ENCODE assay signal across 16 cellular contexts in the genomic region with DNA sequence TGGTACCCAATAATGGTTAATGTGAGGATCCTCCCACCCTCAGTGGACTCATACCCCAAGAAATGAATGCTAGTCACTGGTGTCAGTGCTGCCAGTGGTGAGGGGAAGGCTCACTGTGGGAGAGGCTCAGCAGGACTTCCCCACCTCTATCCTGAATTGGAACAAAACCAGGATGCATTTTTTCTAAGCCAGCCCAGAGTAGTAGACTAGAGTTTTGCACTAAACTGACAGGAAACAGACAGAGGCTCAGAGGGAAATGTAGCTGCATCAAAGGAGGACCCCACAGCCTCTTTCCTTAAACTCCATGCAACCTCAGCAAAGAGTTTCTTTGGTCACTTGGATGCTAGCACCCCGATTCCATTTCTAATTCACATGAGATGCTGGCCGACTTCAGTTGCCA. TPM values are rescaled to one million over a fixed set of nuclear protein-coding genes. Genes with fewer than 3 reads are reported as not detected.
DNase-seq lines count a peak whose midpoint lies in the region; ATAC-seq and FAIRE-seq lines count a peak whose summit lies in the region.
"Had no signal": no experiment of that assay in that cellular context is flagged by ENCODE, and none has a peak within 500 bp of the region (broad histone marks: within the 10 kb centered on the region; RNA-seq: fewer than 3 reads in every experiment).

No MANE protein-coding gene starts in this region.

- peak overlapping the region; percentile 68 for H3K4me3 ChIP-seq in CD4-positive, CD25-positive, alpha-beta regulatory T cell (ENCODE audit: low read depth, low read length)
- H3K4me3 ChIP-seq in naive thymus-derived CD4-positive, alpha-beta T cell (ENCODE audit: low read length): peak overlapping the region; percentile 28
- H3K4me3 ChIP-seq: prostate gland, upper lobe of left lung had no signal

- POLR2A ChIA-PET in activated CD4-positive, alpha-beta memory T cell treated with anti-CD3 and anti-CD28 coated beads for 36 hours (lab: Charles Lee): interaction anchor here (1.5 to 2.3 kb wide), 4 partner anchors 10 to 18 kb away, joined by 3 to 8 read pairs (median 6); no protein-coding TSS in a partner anchor
- POLR2A ChIA-PET in naive thymus-derived CD4-positive, alpha-beta T cell (lab: Charles Lee): interaction anchor here (0.7 to 15.2 kb wide), 10 partner anchors 8 to 100 kb away, joined by 3 to 183 read pairs (median 6); partner anchors contain the start of gene SKAP1

- H3K4me1 Mint-ChIP-seq in CD4-positive, CD25-positive, alpha-beta regulatory T cell: peaks cover 55 to 97% (median 82%) of the 10 kb centered on the region in 4 donors
- H3K4me1 Mint-ChIP-seq in activated CD4-positive, alpha-beta memory T cell treated with anti-CD3 and anti-CD28 coated beads for 36 hours (ENCODE audit: low read depth): peaks cover 89% of the 10 kb centered on the region
- peaks cover 76 to 97% (median 94%) of the 10 kb centered on the region in 7 donors for H3K4me1 Mint-ChIP-seq in naive thymus-derived CD4-positive, alpha-beta T cell

- H3K36me3 ChIP-seq in CD4-positive, CD25-positive, alpha-beta regulatory T cell (ENCODE audit: control insufficient read depth, insufficient read depth, low read length): no peaks in the 10 kb centered on the region
- no peaks in the 10 kb centered on the region for H3K36me3 ChIP-seq in naive thymus-derived CD4-positive, alpha-beta T cell (ENCODE audit: control insufficient read depth in 2 of 3, insufficient read depth in 3 of 3, low read length in 3 of 3)
- H3K36me3 ChIP-seq: prostate gland, upper lobe of left lung had no signal

- H3K36me3 Mint-ChIP-seq in CD4-positive, CD25-positive, alpha-beta regulatory T cell: peaks cover 5% of the 10 kb centered on the region
- H3K36me3 Mint-ChIP-seq in activated CD4-positive, alpha-beta memory T cell treated with anti-CD3 and anti-CD28 coated beads for 36 hours: no peaks in the 10 kb centered on the region
- peaks cover 0 to 30% (median 0%) of the 10 kb centered on the region in 5 donors for H3K36me3 Mint-ChIP-seq in naive thymus-derived CD4-positive, alpha-beta T cell

- peak; percentile 47 for FAIRE-seq in GM18507 (lab: Jason Lieb, UNC)
- FAIRE-seq: RCC 7860 had no signal

- ATAC-seq in CD4-positive, CD25-positive, alpha-beta regulatory T cell (ENCODE audit: low read depth in 2 of 2): no peak
- ATAC-seq in naive thymus-derived CD4-positive, alpha-beta T cell: no peak
- no peak for ATAC-seq in HG03565 (IDR thresholded peaks at IDR 0.05; ENCODE audit: unreplicated experiment)
- no peak for ATAC-seq in GM21723 (IDR thresholded peaks at IDR 0.05; ENCODE audit: unreplicated experiment)
- no peak for ATAC-seq in HG03280 (IDR thresholded peaks at IDR 0.05; ENCODE audit: unreplicated experiment)

- H3K27ac Mint-ChIP-seq in CD4-positive, CD25-positive, alpha-beta regulatory T cell: peak overlapping the region; percentile 95 to 99 (median 96)
- H3K27ac Mint-ChIP-seq in activated CD4-positive, alpha-beta memory T cell treated with anti-CD3 and anti-CD28 coated beads for 36 hours: peak overlapping the region; percentile 88
- H3K27ac Mint-ChIP-seq in naive thymus-derived CD4-positive, alpha-beta T cell: peak overlapping the region; percentile 69 to 96 (median 95)

- no peaks in the 10 kb centered on the region for H3K27me3 Mint-ChIP-seq in CD4-positive, CD25-positive, alpha-beta regulatory T cell
- H3K27me3 Mint-ChIP-seq in activated CD4-positive, alpha-beta memory T cell treated with anti-CD3 and anti-CD28 coated beads for 36 hours: no peaks in the 10 kb centered on the region
- H3K27me3 Mint-ChIP-seq in naive thymus-derived CD4-positive, alpha-beta T cell: no peaks in the 10 kb centered on the region

- CTCF ChIA-PET in activated CD4-positive, alpha-beta memory T cell treated with anti-CD3 and anti-CD28 coated beads for 36 hours (lab: Charles Lee): interaction anchor here (0.8 to 3.5 kb wide), 6 partner anchors 12 to 196 kb away, joined by 3 to 27 read pairs (median 4); no protein-coding TSS in a partner anchor
- CTCF ChIA-PET in naive thymus-derived CD4-positive, alpha-beta T cell (lab: Charles Lee): interaction anchor here (1.1 to 1.8 kb wide), 5 partner anchors 12 to 153 kb away, joined by 4 to 7 read pairs (median 5); partner anchors contain the start of gene HOXB5

- peak in 1 of 3 donors; percentile 49 for DNase-seq in CD4-positive, CD25-positive, alpha-beta regulatory T cell
- DNase-seq in GM18507 (ENCODE audit: extremely low spot score, insufficient read length, low read depth) (no peak), DMS114 treated with DMSO at 0.1 percent for 48 hours (lab: John Stamatoyannopoulos, UW; ENCODE audit: unreplicated experiment) (no peak)
- no peak for DNase-seq in activated CD4-positive, alpha-beta memory T cell treated with anti-CD3 and anti-CD28 coated beads for 36 hours
- peak in 1 of 9 donors; percentile 36 for DNase-seq in naive thymus-derived CD4-positive, alpha-beta T cell
- DNase-seq: erythroblast, NCI-H1694 treated with DMSO at 0.1 percent for 48 hours, NCI-H526, upper lobe of left lung had no signal

- H3K4me3 Mint-ChIP-seq in CD4-positive, CD25-positive, alpha-beta regulatory T cell: peak overlapping the region; percentile 73 to 90 (median 82)
- H3K4me3 Mint-ChIP-seq in activated CD4-positive, alpha-beta memory T cell treated with anti-CD3 and anti-CD28 coated beads for 36 hours: peak overlapping the region; percentile 7
- H3K4me3 Mint-ChIP-seq in naive thymus-derived CD4-positive, alpha-beta T cell: peak overlapping the region; percentile 61 to 86 (median 76)

- H3K9me3 Mint-ChIP-seq in CD4-positive, CD25-positive, alpha-beta regulatory T cell: peaks cover 0 to 5% (median 0%) of the 10 kb centered on the region in 7 donors
- H3K9me3 Mint-ChIP-seq in activated CD4-positive, alpha-beta memory T cell treated with anti-CD3 and anti-CD28 coated beads for 36 hours: peaks cover 4% of the 10 kb centered on the region
- peaks cover 0 to 14% (median 0%) of the 10 kb centered on the region in 11 donors for H3K9me3 Mint-ChIP-seq in naive thymus-derived CD4-positive, alpha-beta T cell

- peaks cover 90% of the 10 kb centered on the region for H3K4me1 ChIP-seq in CD4-positive, CD25-positive, alpha-beta regulatory T cell (ENCODE audit: control insufficient read depth, insufficient read depth, low read length, poor library complexity, severe bottlenecking)
- H3K4me1 ChIP-seq in naive thymus-derived CD4-positive, alpha-beta T cell (ENCODE audit: control insufficient read depth in 2 of 2, insufficient read depth in 2 of 2, low read length in 2 of 2): peaks cover 91 to 94% of the 10 kb centered on the region in 2 donors
- H3K4me1 ChIP-seq: prostate gland had no signal

- intact Hi-C loops in activated CD4-positive, alpha-beta memory T cell treated with anti-CD3 and anti-CD28 coated beads for 36 hours (cut with micrococcal nuclease): loop anchor here (1.0 to 5.0 kb wide), 5 partner anchors 13 to 393 kb away; partner anchors contain the start of gene NFE2L1
- intact Hi-C loops in naive thymus-derived CD4-positive, alpha-beta T cell (cut with micrococcal nuclease): loop anchor here (1.0 to 10.0 kb wide), 7 partner anchors 11 to 394 kb away; partner anchors contain the start of gene CALCOCO2 (in 1 of the 2)

- no peaks in the 10 kb centered on the region for H3K27me3 ChIP-seq in CD4-positive, CD25-positive, alpha-beta regulatory T cell (ENCODE audit: control insufficient read depth, insufficient read depth, low read length)
- H3K27me3 ChIP-seq in naive thymus-derived CD4-positive, alpha-beta T cell (ENCODE audit: control insufficient read depth in 2 of 2, insufficient read depth in 2 of 2, low read length in 2 of 2): no peaks in the 10 kb centered on the region
- H3K27me3 ChIP-seq: upper lobe of left lung had no signal

- H3K9me3 ChIP-seq in CD4-positive, CD25-positive, alpha-beta regulatory T cell (ENCODE audit: control insufficient read depth in 2 of 2, low read length in 2 of 2): no peaks in the 10 kb centered on the region
- H3K9me3 ChIP-seq in naive thymus-derived CD4-positive, alpha-beta T cell (ENCODE audit: control insufficient read depth in 2 of 3, low read length in 3 of 3): no peaks in the 10 kb centered on the region
- H3K9me3 ChIP-seq: prostate gland, upper lobe of left lung had no signal

- peak overlapping the region; percentile 89 for H3K27ac ChIP-seq in CD4-positive, CD25-positive, alpha-beta regulatory T cell (ENCODE audit: insufficient read depth, low read length, poor library complexity, severe bottlenecking)
- peak overlapping the region; percentile 63 for H3K27ac ChIP-seq in naive thymus-derived CD4-positive, alpha-beta T cell (ENCODE audit: low read depth, low read length)
- H3K27ac ChIP-seq: prostate gland had no signal

RNA-seq across cellular contexts. Expression of gene SKAP1, which starts 10.6 kb away (rescaled TPM):
- total RNA-seq in CD4-positive, CD25-positive, alpha-beta regulatory T cell: 196 TPM
- 100 to 1,000 TPM; 348 to 554 (median 391) TPM for polyA plus RNA-seq in CD4-positive, CD25-positive, alpha-beta regulatory T cell
- 10 to 100 TPM; 71.7 to 77.6 TPM for total RNA-seq in activated CD4-positive, alpha-beta memory T cell treated with anti-CD3 and anti-CD28 coated beads for 36 hours
- total RNA-seq in naive thymus-derived CD4-positive, alpha-beta T cell: 100 to 1,000 TPM in 4 of 5 experiments, 10 to 100 TPM in 1; 99.3 to 117 (median 109) TPM
- polyA plus RNA-seq in naive thymus-derived CD4-positive, alpha-beta T cell: 100 to 1,000 TPM; 254 to 289 TPM
- total RNA-seq: chondrocyte had no signal
- polyA plus RNA-seq: BJ had no signal

Comparison
In these comparisons a context has a peak if more than half of its experiments do, and no peak if none do; other contexts are left out.
1. H3K4me3 Mint-ChIP-seq: peak in every context shown above with its lines; median percentile 82 in CD4-positive, CD25-positive, alpha-beta regulatory T cell; 76 in naive thymus-derived CD4-positive, alpha-beta T cell; 7 in activated CD4-positive, alpha-beta memory T cell treated with anti-CD3 and anti-CD28 coated beads for 36 hours.